Comparison of ENCODE assay signal across 13 cellular contexts in the genomic region with DNA sequence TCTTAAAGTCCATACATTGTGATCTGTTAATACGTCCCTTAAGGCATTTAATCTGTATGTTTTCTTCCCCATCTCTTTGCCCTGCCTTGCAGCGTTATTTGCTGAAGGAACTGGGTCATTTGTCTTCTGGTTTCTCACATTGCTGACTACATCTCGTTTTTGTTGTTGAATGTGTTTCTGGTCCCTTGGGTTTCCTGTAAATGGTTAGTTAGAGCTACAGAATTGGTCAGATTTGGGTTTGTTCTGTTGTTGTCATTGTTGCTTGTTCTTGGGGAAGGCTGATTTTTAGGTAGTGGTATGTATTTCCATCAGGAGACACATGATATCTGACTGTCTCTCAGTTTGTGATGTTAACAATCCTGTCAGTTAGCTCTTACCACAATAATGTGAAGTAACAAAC. TPM values are rescaled to one million over a fixed set of nuclear protein-coding genes. Genes with fewer than 3 reads are reported as not detected.
DNase-seq lines count a peak whose midpoint lies in the region; ATAC-seq and TF ChIP-seq lines count a peak whose summit lies in the region.
"Had no signal": no experiment of that assay in that cellular context is flagged by ENCODE, and none has a peak within 500 bp of the region (broad histone marks: within the 10 kb centered on the region; RNA-seq: fewer than 3 reads in every experiment).

No MANE protein-coding gene starts in this region.

- TF ChIP-seq CTCF in activated CD8-positive, alpha-beta T cell treated with anti-CD3 and anti-CD28 coated beads for 36 hours (IDR thresholded peaks at IDR 0.05), result no peak
- TF ChIP-seq CTCF in natural killer cell (IDR thresholded peaks at IDR 0.05), result no peak

- peaks cover 25% of the 10 kb centered on the region for H3K36me3 Mint-ChIP-seq in activated CD8-positive, alpha-beta T cell treated with anti-CD3 and anti-CD28 coated beads for 36 hours (ENCODE audit: low read depth)
- H3K36me3 Mint-ChIP-seq in activated CD8-positive, alpha-beta T cell treated with anti-CD3 and anti-CD28 coated beads, Interleukin-2, amount 10 ng/mL, durations not matched to agents 7 days and 5 days (ENCODE audit: low read depth), result peaks cover 36% of the 10 kb centered on the region
- H3K36me3 Mint-ChIP-seq in natural killer cell, result no peaks in the 10 kb centered on the region

- H3K4me3 Mint-ChIP-seq in activated CD8-positive, alpha-beta T cell treated with anti-CD3 and anti-CD28 coated beads for 36 hours, result no peak overlapping the region
- H3K4me3 Mint-ChIP-seq in activated CD8-positive, alpha-beta T cell treated with anti-CD3 and anti-CD28 coated beads, Interleukin-2, amount 10 ng/mL, durations not matched to agents 7 days and 5 days, result no peak overlapping the region
- peak overlapping the region; percentile 1 for H3K4me3 Mint-ChIP-seq in natural killer cell
- H3K4me3 Mint-ChIP-seq: CD14-positive monocyte; CD4-positive, alpha-beta memory T cell had no signal

- POLR2A ChIA-PET in activated CD8-positive, alpha-beta T cell treated with anti-CD3 and anti-CD28 coated beads for 36 hours (lab: Charles Lee), result interaction anchor here (1.5 kb wide), 1 partner anchor 42 kb away, joined by 4 read pairs; no protein-coding TSS in a partner anchor
- POLR2A ChIA-PET in activated CD8-positive, alpha-beta T cell treated with anti-CD3 and anti-CD28 coated beads, Interleukin-2, amount 10 ng/mL, durations not matched to agents 7 days and 5 days (lab: Charles Lee), result no interaction called here

- CTCF ChIA-PET in activated CD8-positive, alpha-beta T cell treated with anti-CD3 and anti-CD28 coated beads for 36 hours (lab: Charles Lee), result interaction anchor here (0.6 to 4.2 kb wide), 37 partner anchors 10 to 343 kb away, joined by 3 to 49 read pairs (median 6); partner anchors contain the start of genes LTK, MAPKBP1 and RPAP1
- CTCF ChIA-PET in activated CD8-positive, alpha-beta T cell treated with anti-CD3 and anti-CD28 coated beads, Interleukin-2, amount 10 ng/mL, durations not matched to agents 7 days and 5 days (lab: Charles Lee), result interaction anchor here (0.6 to 3.9 kb wide), 37 partner anchors 10 to 862 kb away, joined by 3 to 47 read pairs (median 6); partner anchors contain the start of genes ITPKA, MAPKBP1 and MGA

- H3K9me3 Mint-ChIP-seq in activated CD8-positive, alpha-beta T cell treated with anti-CD3 and anti-CD28 coated beads for 36 hours, result no peaks in the 10 kb centered on the region
- H3K9me3 Mint-ChIP-seq in activated CD8-positive, alpha-beta T cell treated with anti-CD3 and anti-CD28 coated beads, Interleukin-2, amount 10 ng/mL, durations not matched to agents 7 days and 5 days (ENCODE audit: insufficient read depth), result no peaks in the 10 kb centered on the region
- no peaks in the 10 kb centered on the region for H3K9me3 Mint-ChIP-seq in natural killer cell
- H3K9me3 Mint-ChIP-seq: CD14-positive monocyte; CD4-positive, alpha-beta memory T cell had no signal

- H3K27me3 Mint-ChIP-seq in activated CD8-positive, alpha-beta T cell treated with anti-CD3 and anti-CD28 coated beads for 36 hours, result no peaks in the 10 kb centered on the region
- H3K27me3 Mint-ChIP-seq in activated CD8-positive, alpha-beta T cell treated with anti-CD3 and anti-CD28 coated beads, Interleukin-2, amount 10 ng/mL, durations not matched to agents 7 days and 5 days (ENCODE audit: low read depth), result no peaks in the 10 kb centered on the region
- H3K27me3 Mint-ChIP-seq in natural killer cell (ENCODE audit: low read depth in 2 of 2), result no peaks in the 10 kb centered on the region
- H3K27me3 Mint-ChIP-seq: CD4-positive, alpha-beta memory T cell had no signal

- in situ Hi-C loops in SK-MEL-5 (cut with HindIII; ENCODE audit: low pct_unique_long_range_greater_than_20kb, low sequenced_read_pairs), result no loop called here

- DNase-seq in activated CD8-positive, alpha-beta T cell treated with anti-CD3 and anti-CD28 coated beads for 36 hours, result no peak
- DNase-seq in activated CD8-positive, alpha-beta T cell treated with anti-CD3 and anti-CD28 coated beads, Interleukin-2, amount 10 ng/mL, durations not matched to agents 7 days and 5 days, result no peak
- DNase-seq in SK-MEL-5 (ENCODE audit: low read depth, low spot score) (peak; percentile 16), natural killer cell (no peak), NCI-H1105 treated with DMSO at 0.1 percent for 48 hours (lab: John Stamatoyannopoulos, UW) (no peak), posterior vena cava (ENCODE audit: low spot score) (no peak), NOMO-1 (lab: John Stamatoyannopoulos, UW; ENCODE audit: unreplicated experiment in 2 of 2) (no peak)
- DNase-seq: 8988T; Caco-2; CD4-positive, alpha-beta memory T cell; GM23248 had no signal

- ATAC-seq in activated CD8-positive, alpha-beta T cell treated with anti-CD3 and anti-CD28 coated beads for 36 hours, result peak; percentile 24
- no peak for ATAC-seq in activated CD8-positive, alpha-beta T cell treated with anti-CD3 and anti-CD28 coated beads, Interleukin-2, amount 10 ng/mL, durations not matched to agents 7 days and 5 days
- peak in 1 of 3 donors; percentile 59 for ATAC-seq in natural killer cell

- H3K4me1 Mint-ChIP-seq in activated CD8-positive, alpha-beta T cell treated with anti-CD3 and anti-CD28 coated beads for 36 hours (ENCODE audit: low read depth), result peaks cover 4% of the 10 kb centered on the region
- H3K4me1 Mint-ChIP-seq in activated CD8-positive, alpha-beta T cell treated with anti-CD3 and anti-CD28 coated beads, Interleukin-2, amount 10 ng/mL, durations not matched to agents 7 days and 5 days (ENCODE audit: low read depth), result peaks cover 5% of the 10 kb centered on the region
- H3K4me1 Mint-ChIP-seq in natural killer cell, result peaks cover 18 to 23% of the 10 kb centered on the region in 2 donors

- intact Hi-C loops in activated CD8-positive, alpha-beta T cell treated with anti-CD3 and anti-CD28 coated beads for 36 hours (cut with micrococcal nuclease), result loop anchor here (5.0 kb wide), 1 partner anchor 41 kb away; no protein-coding TSS in a partner anchor
- intact Hi-C loops in natural killer cell (cut with micrococcal nuclease), result loop anchor here (5.0 to 10.0 kb wide), 4 partner anchors 118 to 436 kb away; no protein-coding TSS in a partner anchor
- intact Hi-C loops in posterior vena cava (cut with DNase I), result no loop called here

- peak overlapping the region; percentile 11 for H3K27ac Mint-ChIP-seq in activated CD8-positive, alpha-beta T cell treated with anti-CD3 and anti-CD28 coated beads for 36 hours
- no peak overlapping the region for H3K27ac Mint-ChIP-seq in activated CD8-positive, alpha-beta T cell treated with anti-CD3 and anti-CD28 coated beads, Interleukin-2, amount 10 ng/mL, durations not matched to agents 7 days and 5 days
- H3K27ac Mint-ChIP-seq in natural killer cell, result peak overlapping the region; percentile 41 to 82

RNA-seq across cellular contexts. Expression of gene ITPKA, which starts 27.0 kb away (rescaled TPM):
- total RNA-seq in activated CD8-positive, alpha-beta T cell treated with anti-CD3 and anti-CD28 coated beads for 36 hours, result 1 to 10 TPM; 4.7 to 6.1 TPM
- under 1 TPM; 0.24 to 0.29 TPM for total RNA-seq in activated CD8-positive, alpha-beta T cell treated with anti-CD3 and anti-CD28 coated beads, Interleukin-2, amount 10 ng/mL, durations not matched to agents 7 days and 5 days
- total RNA-seq in SK-MEL-5 (2014; rRNA removed; shearing (Covaris generic)), result 0.45 and 0.85 TPM in 2 replicates
- polyA plus RNA-seq in SK-MEL-5 (2015; cell fraction: cytosol; rRNA removed), result 1.5 and 2.5 TPM in 2 replicates
- polyA plus RNA-seq in SK-MEL-5 (2015; cell fraction: nucleus; rRNA removed), result 0.30 and 0.34 TPM in 2 replicates
- total RNA-seq in natural killer cell, result not detected
- under 1 TPM; 0.28 to 0.33 TPM for total RNA-seq in posterior vena cava
- polyA plus RNA-seq: CD14-positive monocyte had no signal

RNA-seq across cellular contexts. Expression of gene LTK, which starts 46.9 kb away (rescaled TPM):
- total RNA-seq in activated CD8-positive, alpha-beta T cell treated with anti-CD3 and anti-CD28 coated beads for 36 hours, result under 1 TPM; 0.81 to 0.83 TPM
- under 1 TPM; 0.21 TPM for total RNA-seq in activated CD8-positive, alpha-beta T cell treated with anti-CD3 and anti-CD28 coated beads, Interleukin-2, amount 10 ng/mL, durations not matched to agents 7 days and 5 days
- 0.08 TPM in 1 of 2 replicates, not detected in the other for total RNA-seq in SK-MEL-5 (2014; rRNA removed; shearing (Covaris generic))
- 0.07 TPM in 1 of 2 replicates, not detected in the other for polyA plus RNA-seq in SK-MEL-5 (2015; cell fraction: cytosol; rRNA removed)
- polyA plus RNA-seq in SK-MEL-5 (2015; cell fraction: nucleus; rRNA removed), result 0.68 and 1.3 TPM in 2 replicates
- total RNA-seq in natural killer cell, result 1 to 10 TPM in 2 of 3 donors, under 1 TPM in 1; 0.56 to 4.9 (median 1.7) TPM
- under 1 TPM; 0.24 to 0.46 TPM for total RNA-seq in posterior vena cava
- total RNA-seq: GM23248, HT1080 had no signal
- polyA plus RNA-seq: CD14-positive monocyte, GM23248 had no signal

RNA-seq across cellular contexts. Expression of gene RTF1, which starts 49.8 kb away (rescaled TPM):
- 10 to 100 TPM; 26.8 to 30.0 TPM for total RNA-seq in activated CD8-positive, alpha-beta T cell treated with anti-CD3 and anti-CD28 coated beads for 36 hours
- 10 to 100 TPM; 31.0 to 40.7 TPM for total RNA-seq in activated CD8-positive, alpha-beta T cell treated with anti-CD3 and anti-CD28 coated beads, Interleukin-2, amount 10 ng/mL, durations not matched to agents 7 days and 5 days
- total RNA-seq in SK-MEL-5 (2014; rRNA removed; shearing (Covaris generic)), result 17.6 and 22.6 TPM in 2 replicates
- 32.9 and 36.3 TPM in 2 replicates for polyA plus RNA-seq in SK-MEL-5 (2015; cell fraction: cytosol; rRNA removed)
- 12.6 and 23.0 TPM in 2 replicates for polyA plus RNA-seq in SK-MEL-5 (2015; cell fraction: nucleus; rRNA removed)
- total RNA-seq in natural killer cell, result 10 to 100 TPM; 35.8 to 53.1 (median 42.7) TPM
- total RNA-seq in posterior vena cava, result 10 to 100 TPM; 22.9 to 25.6 TPM

Comparison
In these comparisons a context has a peak if more than half of its experiments do, and no peak if none do; other contexts are left out.
1. intact Hi-C loops: an anchor here in activated CD8-positive, alpha-beta T cell treated with anti-CD3 and anti-CD28 coated beads for 36 hours (5.0 kb wide) and natural killer cell (5.0 to 10.0 kb wide); none called in posterior vena cava.